1 cellular context compared by ENCODE assay signal in the genomic region with DNA sequence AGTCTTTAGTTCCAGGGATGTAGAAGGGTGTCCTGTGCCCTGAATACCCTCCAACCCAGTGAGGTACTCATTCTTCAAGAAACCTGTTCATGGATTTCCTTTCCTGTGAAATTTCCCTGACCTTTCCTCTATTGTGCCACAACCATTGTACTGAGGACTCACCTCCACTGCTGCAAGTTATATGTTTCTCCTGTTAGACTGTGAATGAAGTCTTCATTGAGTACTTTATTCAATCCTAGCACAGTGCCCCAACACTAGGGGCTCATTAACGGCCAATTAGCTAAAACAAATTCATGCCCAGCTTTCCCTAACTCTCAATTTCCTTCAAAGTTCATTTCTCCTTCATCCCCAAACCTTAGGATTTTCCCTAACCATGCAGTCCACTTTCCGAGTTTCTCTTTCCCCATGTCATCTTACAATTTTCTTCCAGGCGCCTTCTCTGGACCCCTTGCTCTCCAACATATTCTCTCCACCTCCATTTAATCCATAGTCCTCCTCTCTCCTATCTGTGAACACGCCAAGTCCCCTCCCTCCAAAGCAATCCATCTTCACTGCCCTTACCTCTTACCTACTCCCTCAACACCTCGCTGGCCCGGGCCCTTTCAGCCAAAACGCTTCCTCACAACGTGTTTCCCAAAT.
TF ChIP-seq lines count a peak whose summit lies in the region.

No MANE protein-coding gene starts in this region.

TF ChIP-seq in K562, 482 proteins besides CTCF, POLR2A, EP300 and RAD21 (continued from another document):
- TF ChIP-seq CHD7 (IDR thresholded peaks at IDR 0.05; ENCODE audit: low read depth, low read length) (no peak), KDM1A (IDR thresholded peaks at IDR 0.05) (0 out of 4 replicates have a peak, but pooled peaks of 1 of the 2 experiments have one; percentile 56), ZSCAN32 (CRISPR knock-in tag; IDR thresholded peaks at IDR 0.05) (no peak), PURB (CRISPR knock-in tag; IDR thresholded peaks at IDR 0.05; ENCODE audit: low read depth) (no peak), BDP1 (IDR thresholded peaks at IDR 0.05; ENCODE audit: insufficient read depth, insufficient read length) (no peak), ZFP91 (CRISPR knock-in tag; IDR thresholded peaks at IDR 0.05) (no peak), CBX2 (IDR thresholded peaks at IDR 0.05; ENCODE audit: insufficient read depth, low read length, poor library complexity, severe bottlenecking) (no peak), MCM3 (IDR thresholded peaks at IDR 0.05) (no peak), MTA2 (IDR thresholded peaks at IDR 0.05; ENCODE audit: low read depth) (no peak), NR2F6 (CRISPR knock-in tag; IDR thresholded peaks at IDR 0.05) (no peak)
- TF ChIP-seq, protein P1, sequence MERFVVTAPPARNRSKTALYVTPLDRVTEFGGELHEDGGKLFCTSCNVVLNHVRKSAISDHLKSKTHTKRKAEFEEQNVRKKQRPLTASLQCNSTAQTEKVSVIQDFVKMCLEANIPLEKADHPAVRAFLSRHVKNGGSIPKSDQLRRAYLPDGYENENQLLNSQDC (CRISPR knock-in tag; IDR thresholded peaks at IDR 0.05) = no peak
